Comparison of ENCODE assay signal across 12 cellular contexts in the genomic region with DNA sequence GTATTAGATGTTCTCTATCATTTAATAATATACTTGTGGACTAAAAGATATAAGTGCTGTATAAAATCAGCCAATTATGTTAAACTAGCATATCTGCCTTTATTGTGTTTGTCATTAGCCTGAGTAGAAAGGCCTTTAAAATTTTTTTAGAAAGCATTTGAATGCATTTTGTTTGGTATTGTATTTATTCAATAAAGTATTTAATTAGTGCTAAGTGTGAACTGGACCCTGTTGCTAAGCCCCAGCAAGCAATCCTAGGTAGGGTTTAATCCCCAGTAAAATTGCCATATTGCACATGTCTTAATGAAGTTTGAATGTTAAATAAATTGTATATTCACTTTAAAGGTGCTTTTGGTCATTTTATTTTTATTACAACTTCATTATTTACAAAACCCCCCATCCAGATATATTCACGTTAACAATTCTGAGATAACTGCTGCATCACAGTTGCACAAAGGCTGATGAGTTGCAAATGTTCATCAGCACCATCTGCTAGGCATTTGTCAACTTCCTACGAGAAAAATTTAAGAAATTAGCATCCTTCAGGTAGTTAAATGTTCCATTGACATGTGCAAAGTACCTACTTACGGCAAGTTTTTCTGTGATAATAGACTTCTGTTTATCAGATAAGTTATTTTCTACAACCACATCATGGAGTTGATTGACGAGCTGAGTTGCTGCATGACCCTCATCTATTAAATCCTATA. TPM values are rescaled to one million over a fixed set of nuclear protein-coding genes. Genes with fewer than 3 reads are reported as not detected.
DNase-seq lines count a peak whose midpoint lies in the region; ATAC-seq, FAIRE-seq and TF ChIP-seq lines count a peak whose summit lies in the region.
"Had no signal": no experiment of that assay in that cellular context is flagged by ENCODE, and none has a peak within 500 bp of the region (broad histone marks: within the 10 kb centered on the region; RNA-seq: fewer than 3 reads in every experiment).

No MANE protein-coding gene starts in this region.

- no peaks in the 10 kb centered on the region for H3K27me3 Mint-ChIP-seq in activated T-cell treated with anti-CD3 and anti-CD28 coated beads, Interleukin-2, amount 50 U/mL, for 4 hours (ENCODE audit: low read depth)
- no peaks in the 10 kb centered on the region for H3K27me3 Mint-ChIP-seq in activated T-helper 2 cell treated with anti-CD3 and anti-CD28 coated beads, Interferon-gamma antibody, Interleukin-2, Interleukin-4, amounts not matched to agents 10 μg/mL and 5 μg/mL and 100 μg/mL, durations not matched to agents 14 hours and 24 hours and 36 hours (ENCODE audit: low read depth)

- H3K36me3 ChIP-seq in Karpas-422 (ENCODE audit: insufficient read depth, low read length) (peaks cover 61% of the 10 kb centered on the region), pancreas (peaks cover 9 to 55% (median 34%) of the 10 kb centered on the region in 3 donors), left lung (peaks cover 7 to 78% of the 10 kb centered on the region in 2 donors)

- ATAC-seq in activated T-cell treated with anti-CD3 and anti-CD28 coated beads, Interleukin-2, amount 50 U/mL, for 4 hours: peak; percentile 5 to 25
- ATAC-seq in pancreas: no peak
- ATAC-seq in GM18873 (IDR thresholded peaks at IDR 0.05; ENCODE audit: low FRiP score, unreplicated experiment): no peak
- no peak for ATAC-seq in left lung

- H3K4me3 Mint-ChIP-seq in activated T-cell treated with anti-CD3 and anti-CD28 coated beads, Interleukin-2, amount 50 U/mL, for 4 hours: peak overlapping the region; percentile 50
- H3K4me3 Mint-ChIP-seq in activated T-helper 2 cell treated with anti-CD3 and anti-CD28 coated beads, Interferon-gamma antibody, Interleukin-2, Interleukin-4, amounts not matched to agents 10 μg/mL and 5 μg/mL and 100 μg/mL, durations not matched to agents 14 hours and 24 hours and 36 hours (ENCODE audit: low read depth): no peak overlapping the region

- no peak for DNase-seq in activated T-cell treated with anti-CD3 and anti-CD28 coated beads, Interleukin-2, amount 50 U/mL, for 4 hours
- no peak for DNase-seq in activated T-cell treated with anti-CD3 and anti-CD28 coated beads, Interleukin-2, amount 50 U/mL, for 1 hour
- peak; percentile 87 for DNase-seq in Karpas-422
- DNase-seq in activated T-helper 2 cell treated with anti-CD3 and anti-CD28 coated beads, Interferon-gamma antibody, Interleukin-2, Interleukin-4, amounts not matched to agents 10 μg/mL and 5 μg/mL and 100 μg/mL, durations not matched to agents 14 hours and 24 hours and 36 hours (ENCODE audit: low spot score): no peak
- DNase-seq in pancreas: no peak
- DNase-seq in caudate nucleus (lab: John Stamatoyannopoulos, UW): no peak
- DNase-seq in left lung: no peak
- DNase-seq: NCI-H510A treated with DMSO at 0.1 percent for 48 hours, right cardiac atrium had no signal

- H3K4me1 ChIP-seq in Karpas-422 (ENCODE audit: low read length) (peaks cover 45% of the 10 kb centered on the region), pancreas (peaks cover 28 to 30% (median 28%) of the 10 kb centered on the region in 3 donors), left lung (peaks cover 20 to 50% of the 10 kb centered on the region in 2 donors)

- peak; percentile 87 for FAIRE-seq in pancreas (lab: Jason Lieb, UNC)

- no peak overlapping the region for H3K4me2 ChIP-seq in Karpas-422 (ENCODE audit: low read depth, low read length, poor library complexity, severe bottlenecking)

- H3K4me1 Mint-ChIP-seq in activated T-cell treated with anti-CD3 and anti-CD28 coated beads, Interleukin-2, amount 50 U/mL, for 4 hours (ENCODE audit: low read depth): peaks cover 35% of the 10 kb centered on the region
- peaks cover 36% of the 10 kb centered on the region for H3K4me1 Mint-ChIP-seq in activated T-helper 2 cell treated with anti-CD3 and anti-CD28 coated beads, Interferon-gamma antibody, Interleukin-2, Interleukin-4, amounts not matched to agents 10 μg/mL and 5 μg/mL and 100 μg/mL, durations not matched to agents 14 hours and 24 hours and 36 hours (ENCODE audit: low read depth)

- no peaks in the 10 kb centered on the region for H3K9me3 Mint-ChIP-seq in activated T-cell treated with anti-CD3 and anti-CD28 coated beads, Interleukin-2, amount 50 U/mL, for 4 hours
- no peaks in the 10 kb centered on the region for H3K9me3 Mint-ChIP-seq in activated T-helper 2 cell treated with anti-CD3 and anti-CD28 coated beads, Interferon-gamma antibody, Interleukin-2, Interleukin-4, amounts not matched to agents 10 μg/mL and 5 μg/mL and 100 μg/mL, durations not matched to agents 14 hours and 24 hours and 36 hours

- no peaks in the 10 kb centered on the region for H3K9me2 ChIP-seq in Karpas-422 (replicated peaks; ENCODE audit: insufficient read depth, low read length)

- no peak overlapping the region for H2AFZ ChIP-seq in Karpas-422 (ENCODE audit: low read length)

- no peak for TF ChIP-seq CTCF in pancreas (IDR thresholded peaks at IDR 0.05)
- no peak for TF ChIP-seq CTCF in left lung (IDR thresholded peaks at IDR 0.05)

- H3K27me3 ChIP-seq in Karpas-422 (ENCODE audit: low read length) (no peaks in the 10 kb centered on the region), pancreas (no peaks in the 10 kb centered on the region), left lung (no peaks in the 10 kb centered on the region)

- no peak overlapping the region for H3K9ac ChIP-seq in Karpas-422 (ENCODE audit: low read length)

- H3K4me3 ChIP-seq in Karpas-422 (ENCODE audit: low read length): no peak overlapping the region
- no peak overlapping the region for H3K4me3 ChIP-seq in pancreas
- H3K4me3 ChIP-seq in left lung: no peak overlapping the region

- 42 to 46% methylated on average over 4 of the region's 4 CpGs for WGBS in pancreas, 2 donors

- no peaks in the 10 kb centered on the region for H3K9me3 ChIP-seq in Karpas-422 (ENCODE audit: low read length)
- no peaks in the 10 kb centered on the region for H3K9me3 ChIP-seq in pancreas
- H3K9me3 ChIP-seq in left lung: no peaks in the 10 kb centered on the region

- H4K20me1 ChIP-seq in Karpas-422 (ENCODE audit: insufficient read depth, low read depth, low read length): peaks cover 42% of the 10 kb centered on the region

- peaks cover 11% of the 10 kb centered on the region for H3K79me2 ChIP-seq in Karpas-422 (ENCODE audit: low read length)

- H3K27ac ChIP-seq in Karpas-422 (ENCODE audit: low read length) (peak overlapping the region; percentile 31), pancreas (no peak overlapping the region), caudate nucleus (ENCODE audit: low read depth, low read length) (no peak overlapping the region), left lung (no peak overlapping the region)
- H3K27ac ChIP-seq: C4-2B had no signal

- intact Hi-C loops in activated T-helper 2 cell treated with anti-CD3 and anti-CD28 coated beads, Interferon-gamma antibody, Interleukin-2, Interleukin-4, amounts not matched to agents 10 μg/mL and 5 μg/mL and 100 μg/mL, durations not matched to agents 14 hours and 24 hours and 36 hours (cut with micrococcal nuclease): no loop called here
- intact Hi-C loops in pancreas (cut with DNase I) (no loop called here), left lung (cut with DNase I) (no loop called here)

- peaks cover 68% of the 10 kb centered on the region for H3K36me3 Mint-ChIP-seq in activated T-cell treated with anti-CD3 and anti-CD28 coated beads, Interleukin-2, amount 50 U/mL, for 4 hours (ENCODE audit: insufficient read depth)
- peaks cover 88% of the 10 kb centered on the region for H3K36me3 Mint-ChIP-seq in activated T-helper 2 cell treated with anti-CD3 and anti-CD28 coated beads, Interferon-gamma antibody, Interleukin-2, Interleukin-4, amounts not matched to agents 10 μg/mL and 5 μg/mL and 100 μg/mL, durations not matched to agents 14 hours and 24 hours and 36 hours (ENCODE audit: low read depth)

- H3K27ac Mint-ChIP-seq in activated T-helper 2 cell treated with anti-CD3 and anti-CD28 coated beads, Interferon-gamma antibody, Interleukin-2, Interleukin-4, amounts not matched to agents 10 μg/mL and 5 μg/mL and 100 μg/mL, durations not matched to agents 14 hours and 24 hours and 36 hours: peak overlapping the region; percentile 76

RNA-seq across cellular contexts. Expression of gene EIF4A2, which starts 6.3 kb away (rescaled TPM):
- 100 to 1,000 TPM; 665 to 738 (median 720) TPM for total RNA-seq in activated T-cell treated with anti-CD3 and anti-CD28 coated beads, Interleukin-2, amount 50 U/mL, for 4 hours
- 541 and 657 TPM in 2 replicates for total RNA-seq in Karpas-422 (2014; rRNA removed; shearing (Covaris generic); ENCODE audit: low replicate concordance)
- total RNA-seq in activated T-helper 2 cell treated with anti-CD3 and anti-CD28 coated beads, Interferon-gamma antibody, Interleukin-2, Interleukin-4, amounts not matched to agents 10 μg/mL and 5 μg/mL and 100 μg/mL, durations not matched to agents 14 hours and 24 hours and 36 hours: 445 and 450 TPM in 2 replicates
- 100 to 1,000 TPM; 209 to 308 (median 242) TPM for total RNA-seq in pancreas
- 100 to 1,000 TPM; 276 to 402 TPM for polyA plus RNA-seq in pancreas
- total RNA-seq in left lung: 100 to 1,000 TPM; 344 to 435 TPM

RNA-seq across cellular contexts. Expression of gene RFC4, which starts 16.6 kb away (rescaled TPM):
- 10 to 100 TPM; 91.0 to 92.4 (median 92.2) TPM for total RNA-seq in activated T-cell treated with anti-CD3 and anti-CD28 coated beads, Interleukin-2, amount 50 U/mL, for 4 hours
- 59.7 and 80.7 TPM in 2 replicates for total RNA-seq in Karpas-422 (2014; rRNA removed; shearing (Covaris generic); ENCODE audit: low replicate concordance)
- 97.2 and 105 TPM in 2 replicates for total RNA-seq in activated T-helper 2 cell treated with anti-CD3 and anti-CD28 coated beads, Interferon-gamma antibody, Interleukin-2, Interleukin-4, amounts not matched to agents 10 μg/mL and 5 μg/mL and 100 μg/mL, durations not matched to agents 14 hours and 24 hours and 36 hours
- total RNA-seq in pancreas: 10 to 100 TPM in 1 of 6 donors, 1 to 10 TPM in 5; 5.1 to 11.5 (median 8.0) TPM
- 10 to 100 TPM in 1 of 2 donors, 1 to 10 TPM in 1; 7.0 to 10.9 TPM for polyA plus RNA-seq in pancreas
- 10 to 100 TPM; 12.9 to 21.1 TPM for total RNA-seq in left lung

RNA-seq across cellular contexts. Expression of gene ADIPOQ, which starts 52.8 kb away (rescaled TPM):
- total RNA-seq in activated T-cell treated with anti-CD3 and anti-CD28 coated beads, Interleukin-2, amount 50 U/mL, for 4 hours: not detected
- total RNA-seq in Karpas-422 (2014; rRNA removed; shearing (Covaris generic); ENCODE audit: low replicate concordance): not detected in 2 replicates
- total RNA-seq in activated T-helper 2 cell treated with anti-CD3 and anti-CD28 coated beads, Interferon-gamma antibody, Interleukin-2, Interleukin-4, amounts not matched to agents 10 μg/mL and 5 μg/mL and 100 μg/mL, durations not matched to agents 14 hours and 24 hours and 36 hours: not detected in 2 replicates
- total RNA-seq in pancreas (10 to 100 TPM in 1 of 6 donors, 1 to 10 TPM in 2, under 1 TPM in 3; 0.03 to 15.1 (median 0.72) TPM), left lung (not detected)
- polyA plus RNA-seq in pancreas: 1 to 10 TPM in 1 of 2 donors, under 1 TPM in 1; 0.28 to 3.8 TPM
- total RNA-seq: dermis microvascular lymphatic vessel endothelial cell had no signal

Comparison
In these comparisons a context has a peak if more than half of its experiments do, and no peak if none do; other contexts are left out.
1. ATAC-seq: peak in activated T-cell treated with anti-CD3 and anti-CD28 coated beads, Interleukin-2, amount 50 U/mL, for 4 hours (2 of 2); none in pancreas (0 of 4), GM18873 (single experiment) and left lung (single experiment).